In genomic region chr12:77237896-77238295, GRCh38 we compare ENCODE assay signal across 26 cellular contexts.
"Had no signal": no experiment of that assay in that cellular context is flagged by ENCODE, and none has a peak within 500 bp of the region (broad histone marks: within the 10 kb centered on the region; RNA-seq: fewer than 3 reads in every experiment).

No MANE protein-coding gene starts in this region.

- H3K9me3 Mint-ChIP-seq: activated CD4-positive, alpha-beta memory T cell treated with anti-CD3 and anti-CD28 coated beads for 36 hours; activated CD4-positive, alpha-beta T cell treated with anti-CD3 and anti-CD28 coated beads, Interleukin-2, amount 10 ng/mL, durations not matched to agents 7 days and 5 days; activated naive CD4-positive, alpha-beta T cell treated with anti-CD3 and anti-CD28 coated beads for 36 hours had no signal

- H3K4me3 Mint-ChIP-seq: activated CD4-positive, alpha-beta memory T cell treated with anti-CD3 and anti-CD28 coated beads for 36 hours; activated CD4-positive, alpha-beta T cell treated with anti-CD3 and anti-CD28 coated beads, Interleukin-2, amount 10 ng/mL, durations not matched to agents 7 days and 5 days; activated naive CD4-positive, alpha-beta T cell treated with anti-CD3 and anti-CD28 coated beads for 36 hours; activated naive CD8-positive, alpha-beta T cell; activated T-helper 17 cell treated with anti-CD3 and anti-CD28 coated beads, Interleukin-2, amount 50 U/mL, for 72 hours; T-helper 17 cell had no signal

- H3K27me3 ChIP-seq: brain microvascular endothelial cell had no signal

- H3K4me1 Mint-ChIP-seq: activated CD4-positive, alpha-beta T cell treated with anti-CD3 and anti-CD28 coated beads, Interleukin-2, amount 10 ng/mL, durations not matched to agents 7 days and 5 days; activated T-helper 17 cell treated with anti-CD3 and anti-CD28 coated beads, Interleukin-2, amount 50 U/mL, for 72 hours; T-helper 17 cell had no signal

- DNase-seq: activated CD4-positive, alpha-beta memory T cell treated with anti-CD3 and anti-CD28 coated beads for 36 hours; activated CD4-positive, alpha-beta T cell treated with anti-CD3 and anti-CD28 coated beads, Interleukin-2, amount 10 ng/mL, durations not matched to agents 7 days and 5 days; activated CD4-positive, CD25-positive, alpha-beta regulatory T cell; activated CD8-positive, alpha-beta memory T cell treated with anti-CD3 and anti-CD28 coated beads for 24 hours; activated gamma-delta T cell; activated naive CD4-positive, alpha-beta T cell treated with anti-CD3 and anti-CD28 coated beads for 36 hours; activated T-cell treated with anti-CD3 and anti-CD28 coated beads for 4 hours; activated T-cell treated with anti-CD3 and anti-CD28 coated beads, Interleukin-2, amount 50 U/mL, for 48 hours; amygdala; brain microvascular endothelial cell; Kasumi-1; KBM-7; NCI-H1092; NCI-H1417 treated with DMSO at 0.1 percent for 48 hours; NCI-H1694; NCI-H2029; NCI-H2107; NCI-H345; NCI-H510A; NCI-H526 treated with DMSO at 0.1 percent for 48 hours; NCI-H82; SIG-M5; T-helper 17 cell; T-helper 9 cell had no signal

- H3K27ac ChIP-seq: brain microvascular endothelial cell had no signal

- H3K27ac Mint-ChIP-seq: activated CD4-positive, alpha-beta memory T cell treated with anti-CD3 and anti-CD28 coated beads for 36 hours; activated CD4-positive, alpha-beta T cell treated with anti-CD3 and anti-CD28 coated beads, Interleukin-2, amount 10 ng/mL, durations not matched to agents 7 days and 5 days; activated naive CD4-positive, alpha-beta T cell treated with anti-CD3 and anti-CD28 coated beads for 36 hours; activated naive CD8-positive, alpha-beta T cell; activated T-helper 17 cell treated with anti-CD3 and anti-CD28 coated beads, Interleukin-2, amount 50 U/mL, for 72 hours; T-helper 17 cell had no signal

- H3K36me3 Mint-ChIP-seq: activated CD4-positive, alpha-beta memory T cell treated with anti-CD3 and anti-CD28 coated beads for 36 hours; activated naive CD8-positive, alpha-beta T cell had no signal

- ATAC-seq: activated T-helper 17 cell treated with anti-CD3 and anti-CD28 coated beads, Interleukin-2, amount 50 U/mL, for 72 hours; T-helper 17 cell had no signal

- H3K27me3 Mint-ChIP-seq: activated CD4-positive, alpha-beta memory T cell treated with anti-CD3 and anti-CD28 coated beads for 36 hours; activated CD4-positive, alpha-beta T cell treated with anti-CD3 and anti-CD28 coated beads, Interleukin-2, amount 10 ng/mL, durations not matched to agents 7 days and 5 days; activated T-helper 17 cell treated with anti-CD3 and anti-CD28 coated beads, Interleukin-2, amount 50 U/mL, for 72 hours; T-helper 17 cell had no signal

- H3K36me3 ChIP-seq: brain microvascular endothelial cell had no signal
